Comparison of ENCODE assay signal across 20 cellular contexts in genomic region chr1:199310701-199311100, GRCh38.
"Had no signal": no experiment of that assay in that cellular context is flagged by ENCODE, and none has a peak within 500 bp of the region (broad histone marks: within the 10 kb centered on the region; RNA-seq: fewer than 3 reads in every experiment).

No MANE protein-coding gene starts in this region.

- H3K9me3 ChIP-seq: lower lobe of right lung, suprapubic skin, transverse colon had no signal

- H3K9me3 Mint-ChIP-seq: activated T-cell treated with anti-CD3 and anti-CD28 coated beads, Interleukin-2, amount 50 U/mL, for 72 hours; stimulated activated naive CD8-positive, alpha-beta T cell treated with anti-CD3 and anti-CD28 coated beads, Interleukin-15, amount 100 ng/mL, for 72 hours; T-cell had no signal

- H3K4me3 Mint-ChIP-seq: activated T-cell treated with anti-CD3 and anti-CD28 coated beads, Interleukin-2, amount 50 U/mL, for 72 hours; stimulated activated naive CD8-positive, alpha-beta T cell treated with anti-CD3 and anti-CD28 coated beads, Interleukin-15, amount 100 ng/mL, for 72 hours; T-cell had no signal

- H3K36me3 ChIP-seq: lower lobe of right lung, suprapubic skin, transverse colon had no signal

- H3K27ac ChIP-seq: foreskin keratinocyte, hepatocyte, lower lobe of right lung, suprapubic skin, transverse colon had no signal

- H3K36me3 Mint-ChIP-seq: T-cell had no signal

- H3K27me3 ChIP-seq: foreskin keratinocyte, hepatocyte, suprapubic skin, transverse colon had no signal

- H3K4me1 ChIP-seq: foreskin keratinocyte, lower lobe of right lung, suprapubic skin, transverse colon had no signal

- H3K27ac Mint-ChIP-seq: activated T-cell treated with anti-CD3 and anti-CD28 coated beads, Interleukin-2, amount 50 U/mL, for 72 hours; stimulated activated naive CD8-positive, alpha-beta T cell treated with anti-CD3 and anti-CD28 coated beads, Interleukin-15, amount 100 ng/mL, for 72 hours; T-cell had no signal

- H3K27me3 Mint-ChIP-seq: stimulated activated naive CD8-positive, alpha-beta T cell treated with anti-CD3 and anti-CD28 coated beads, Interleukin-15, amount 100 ng/mL, for 72 hours had no signal

- ATAC-seq: activated T-cell treated with anti-CD3 and anti-CD28 coated beads, Interleukin-2, amount 50 U/mL, for 72 hours; foreskin keratinocyte; lower lobe of right lung; SK-N-SH treated with all-trans-retinoic acid at 6 μM for 48 hours; stimulated activated naive CD8-positive, alpha-beta T cell treated with anti-CD3 and anti-CD28 coated beads, Interleukin-15, amount 100 ng/mL, for 72 hours; T-cell had no signal

- H3K4me3 ChIP-seq: hepatocyte, lower lobe of right lung, suprapubic skin, transverse colon had no signal

- DNase-seq: activated CD4-positive, alpha-beta T cell treated with anti-CD3 and anti-CD28 coated beads, Interleukin-2, amount 50 U/mL, for 1 hour; activated CD4-positive, CD25-positive, alpha-beta regulatory T cell treated with anti-CD3 and anti-CD28 coated beads, Interleukin-2, amount 50 U/mL, for 72 hours; activated CD8-positive, alpha-beta memory T cell treated with anti-CD3 and anti-CD28 coated beads, Interleukin-2, amount 50 U/mL, for 4 hours; activated effector memory CD4-positive, alpha-beta T cell treated with anti-CD3 and anti-CD28 coated beads, Interleukin-2, amount 50 U/mL, for 16 hours; activated naive CD4-positive, alpha-beta T cell treated with anti-CD3 and anti-CD28 coated beads, Interleukin-2, amount 50 U/mL, for 16 hours; activated T-cell treated with anti-CD3 and anti-CD28 coated beads, Interleukin-2, amount 50 U/mL, for 72 hours; effector CD8-positive, alpha-beta T cell; lower lobe of right lung; midbrain; retina; stimulated activated CD4-positive, alpha-beta T cell treated with anti-CD3 and anti-CD28 coated beads, Interleukin-12 subunit alpha, Interleukin-12 subunit beta, amount 100 ng/mL, for 4 hours; stimulated activated CD4-positive, alpha-beta T cell treated with anti-CD3 and anti-CD28 coated beads, Interleukin-2, amount 100 ng/mL, for 24 hours; stimulated activated naive CD8-positive, alpha-beta T cell treated with anti-CD3 and anti-CD28 coated beads, Interleukin-15, amount 100 ng/mL, for 72 hours; T-cell; T-helper 9 cell; transverse colon had no signal
